In the genomic region with DNA sequence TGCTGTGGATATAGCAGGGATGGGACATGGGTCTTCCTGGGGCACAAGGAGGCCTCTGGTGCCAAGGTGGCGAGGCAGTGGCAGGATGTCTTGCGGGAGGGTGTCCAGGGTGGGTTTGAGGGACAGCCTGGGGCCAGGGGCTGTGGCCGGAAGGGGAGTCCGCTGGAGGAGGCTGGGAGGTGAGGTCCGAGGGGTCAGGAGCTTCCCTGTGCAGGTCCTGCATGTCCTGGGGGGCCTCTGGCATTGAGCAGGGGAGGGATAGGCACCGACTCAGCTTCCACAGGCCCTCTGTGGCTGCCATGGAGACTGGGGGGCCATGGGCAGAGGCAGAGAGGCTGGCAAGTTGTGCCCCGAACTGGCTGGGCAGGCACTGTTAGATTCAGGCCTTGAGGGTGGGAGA, we compare ENCODE assay signal across 6 cellular contexts. TPM values are rescaled to one million over a fixed set of nuclear protein-coding genes. Genes with fewer than 3 reads are reported as not detected.
DNase-seq lines count a peak whose midpoint lies in the region; ATAC-seq and TF ChIP-seq lines count a peak whose summit lies in the region.
"Not testable (repeated sequence)": the region's sequence is repeated elsewhere in the genome, so short reads cannot be mapped to it uniquely, and the experiment has no call there.
"Had no signal": no experiment of that assay in that cellular context is flagged by ENCODE, and none has a peak within 500 bp of the region (broad histone marks: within the 10 kb centered on the region; RNA-seq: fewer than 3 reads in every experiment).

No MANE protein-coding gene starts in this region.

- peaks cover 10% of the 10 kb centered on the region for H3K27me3 Mint-ChIP-seq in stimulated activated memory B cell treated with anti-CD40 and anti-IgM and Interleukin-4, amounts not matched to agents 10 μg/mL and 1 μg/mL and 100 μg/mL, for 72 hours

- H3K4me3 ChIP-seq in mucosa of descending colon, result not testable (repeated sequence)

- intact Hi-C loops in left ventricle myocardium superior (cut with micrococcal nuclease); mucosa of descending colon (cut with DNase I, micrococcal nuclease); posterior vena cava (cut with DNase I): not testable (repeated sequence)

- not testable (repeated sequence) for TF ChIP-seq CTCF in mucosa of descending colon (IDR thresholded peaks at IDR 0.05)

- not testable (repeated sequence) for H3K4me3 Mint-ChIP-seq in stimulated activated memory B cell treated with anti-CD40 and anti-IgM and Interleukin-4, amounts not matched to agents 10 μg/mL and 1 μg/mL and 100 μg/mL, for 72 hours

- H3K27ac Mint-ChIP-seq in stimulated activated memory B cell treated with anti-CD40 and anti-IgM and Interleukin-4, amounts not matched to agents 10 μg/mL and 1 μg/mL and 100 μg/mL, for 72 hours, result not testable (repeated sequence)

- H3K4me1 ChIP-seq in mucosa of descending colon (ENCODE audit: low read depth), result not testable (repeated sequence)

- not testable (repeated sequence) for H3K9me3 Mint-ChIP-seq in stimulated activated memory B cell treated with anti-CD40 and anti-IgM and Interleukin-4, amounts not matched to agents 10 μg/mL and 1 μg/mL and 100 μg/mL, for 72 hours

- not testable (repeated sequence) for H3K9me3 ChIP-seq in mucosa of descending colon

- H3K36me3 ChIP-seq in mucosa of descending colon (ENCODE audit: low read depth), result not testable (repeated sequence)

- not testable (repeated sequence) for H3K4me1 Mint-ChIP-seq in stimulated activated memory B cell treated with anti-CD40 and anti-IgM and Interleukin-4, amounts not matched to agents 10 μg/mL and 1 μg/mL and 100 μg/mL, for 72 hours

- ATAC-seq in left ventricle myocardium superior, mucosa of descending colon: not testable (repeated sequence)
- peak; percentile 2 for ATAC-seq in stimulated activated memory B cell treated with anti-CD40 and anti-IgM and Interleukin-4, amounts not matched to agents 10 μg/mL and 1 μg/mL and 100 μg/mL, for 72 hours

- H3K36me3 Mint-ChIP-seq in stimulated activated memory B cell treated with anti-CD40 and anti-IgM and Interleukin-4, amounts not matched to agents 10 μg/mL and 1 μg/mL and 100 μg/mL, for 72 hours, result not testable (repeated sequence)

- peak; percentile 8 for DNase-seq in activated naive CD4-positive, alpha-beta T cell treated with anti-CD3 and anti-CD28 coated beads, Interleukin-2, amount 50 U/mL, for 16 hours
- DNase-seq in left ventricle myocardium superior (peak; percentile 13), mucosa of descending colon (peak in 2 of 3 donors; percentile 23 to 47), posterior vena cava (ENCODE audit: low spot score) (peak; percentile 58)

RNA-seq across cellular contexts. Expression of gene KCNJ12, which starts 38.5 kb away (rescaled TPM):
- 11.4 TPM for total RNA-seq in left ventricle myocardium superior
- 1 to 10 TPM in 2 of 3 donors, under 1 TPM in 1; 0.67 to 1.9 (median 1.1) TPM for total RNA-seq in mucosa of descending colon
- total RNA-seq in posterior vena cava, result 1 to 10 TPM; 6.8 to 6.9 TPM
- total RNA-seq: HFFc6 had no signal

Comparison
In these comparisons a context has a peak if more than half of its experiments do, and no peak if none do; other contexts are left out.
1. DNase-seq: peak in every context shown above with its lines; median percentile 58 in posterior vena cava; 35 in mucosa of descending colon; 13 in left ventricle myocardium superior; 8 in activated naive CD4-positive, alpha-beta T cell treated with anti-CD3 and anti-CD28 coated beads, Interleukin-2, amount 50 U/mL, for 16 hours.